8 cellular contexts compared by ENCODE assay signal in genomic region chr11:59754494-59754858, GRCh38. TPM values are rescaled to one million over a fixed set of nuclear protein-coding genes. Genes with fewer than 3 reads are reported as not detected.
DNase-seq lines count a peak whose midpoint lies in the region; ATAC-seq and TF ChIP-seq lines count a peak whose summit lies in the region.

No MANE protein-coding gene starts in this region.

- no peaks in the 10 kb centered on the region for H3K36me3 ChIP-seq in HUES64 (ENCODE audit: insufficient read depth, low read length)

- TF ChIP-seq CTCF in AG09309 (IDR thresholded peaks at IDR 0.05; ENCODE audit: control insufficient read depth, insufficient read depth, low read depth, low read length, missing control alignments) (no peak), epithelial cell of proximal tubule (conservative IDR thresholded peaks at IDR 0.05; ENCODE audit: low read depth, low read length) (no peak), neural crest cell (conservative IDR thresholded peaks at IDR 0.05) (no peak)

- peak; percentile 16 for ATAC-seq in GM18867 (IDR thresholded peaks at IDR 0.05; ENCODE audit: unreplicated experiment)
- no peak for ATAC-seq in HG03108 (IDR thresholded peaks at IDR 0.05; ENCODE audit: unreplicated experiment)

- H3K4me3 ChIP-seq in AG09309 (ENCODE audit: control insufficient read depth, low read depth, low read length) (peak overlapping the region; percentile 62), HUES64 (ENCODE audit: low read length) (peak overlapping the region; percentile 86), epithelial cell of proximal tubule (ENCODE audit: low read depth, low read length) (peak overlapping the region; percentile 76)

- peaks cover 50% of the 10 kb centered on the region for H3K27me3 Mint-ChIP-seq in neural crest cell (ENCODE audit: low read depth)

- no peaks in the 10 kb centered on the region for H3K36me3 Mint-ChIP-seq in neural crest cell (ENCODE audit: low read depth)

- no peak for DNase-seq in AG09309 (ENCODE audit: low read depth)
- DNase-seq in activated CD4-positive, alpha-beta T cell treated with anti-CD3 and anti-CD28 coated beads, Interleukin-2, amount 50 U/mL, for 48 hours = peak; percentile 17 to 43
- no peak for DNase-seq in epithelial cell of proximal tubule (ENCODE audit: low read depth)
- no peak for DNase-seq in neural crest cell (ENCODE audit: low read depth, low spot score)
- DNase-seq in G401 (ENCODE audit: low spot score) = no peak

- peaks cover 4% of the 10 kb centered on the region; the same call in 1 of the 2 replicates for H3K27me3 ChIP-seq in HUES64 (ENCODE audit: insufficient read depth, low read length)

- H3K9me3 ChIP-seq in HUES64 (ENCODE audit: insufficient read depth, low read depth, low read length) = no peaks in the 10 kb centered on the region

- peaks cover 21% of the 10 kb centered on the region; the same call in 1 of the 2 replicates for H3K4me1 ChIP-seq in HUES64 (ENCODE audit: insufficient read depth, low read length)

- H3K9me3 Mint-ChIP-seq in neural crest cell = no peaks in the 10 kb centered on the region

- peaks cover 14% of the 10 kb centered on the region for H3K4me1 Mint-ChIP-seq in neural crest cell

- H3K27ac Mint-ChIP-seq in neural crest cell (ENCODE audit: unreplicated experiment) = no peak overlapping the region

- peak overlapping the region; percentile 95 for H3K4me3 Mint-ChIP-seq in neural crest cell

- peak overlapping the region; percentile 74 for H3K9ac ChIP-seq in HUES64 (ENCODE audit: low read depth, low read length)

- WGBS in HUES64 = under 1% methylated on average over 20 of the region's 20 CpGs

- in situ Hi-C loops in G401 (cut with HindIII; ENCODE audit: low sequenced_read_pairs) = no loop called here

- H3K27ac ChIP-seq in HUES64 (ENCODE audit: low read depth, low read length) = no peak overlapping the region

RNA-seq across cellular contexts. Expression of gene STX3, which starts 0.7 kb away (rescaled TPM):
- polyA plus RNA-seq in HUES64 (2013, experiment 1 of 2) = 29.8 TPM
- 30.2 TPM for polyA plus RNA-seq in HUES64 (2013, experiment 2 of 2)
- total RNA-seq in epithelial cell of proximal tubule (45.0 and 55.4 TPM in 2 replicates), neural crest cell (6.5 and 7.0 TPM in 2 replicates)
- total RNA-seq in G401 (2014; rRNA removed; shearing (Covaris generic)) = 94.1 and 99.1 TPM in 2 replicates

RNA-seq across cellular contexts. Expression of gene OR10V1, which starts 40.8 kb away (rescaled TPM):
- not detected for polyA plus RNA-seq in HUES64 (2013, experiment 1 of 2)
- polyA plus RNA-seq in HUES64 (2013, experiment 2 of 2) = not detected
- not detected in 2 replicates for total RNA-seq in epithelial cell of proximal tubule
- total RNA-seq in neural crest cell = not detected in 2 replicates
- total RNA-seq in G401 (2014; rRNA removed; shearing (Covaris generic)) = not detected in 2 replicates

RNA-seq across cellular contexts. Expression of gene MRPL16, which starts 56.1 kb away (rescaled TPM):
- 61.7 TPM for polyA plus RNA-seq in HUES64 (2013, experiment 1 of 2)
- polyA plus RNA-seq in HUES64 (2013, experiment 2 of 2) = 59.8 TPM
- total RNA-seq in epithelial cell of proximal tubule (76.9 and 92.6 TPM in 2 replicates), neural crest cell (44.4 and 45.6 TPM in 2 replicates)
- total RNA-seq in G401 (2014; rRNA removed; shearing (Covaris generic)) = 103 and 124 TPM in 2 replicates

Comparison
In these comparisons a context has a peak if more than half of its experiments do, and no peak if none do; other contexts are left out.
1. DNase-seq: peak in activated CD4-positive, alpha-beta T cell treated with anti-CD3 and anti-CD28 coated beads, Interleukin-2, amount 50 U/mL, for 48 hours (2 of 2); none in AG09309 (single experiment), epithelial cell of proximal tubule (single experiment), neural crest cell (single experiment) and G401 (single experiment).
2. Peak in every context shown above with its lines, with median percentiles within 50 percentile points of each other: H3K4me3 ChIP-seq.